In the genomic region with DNA sequence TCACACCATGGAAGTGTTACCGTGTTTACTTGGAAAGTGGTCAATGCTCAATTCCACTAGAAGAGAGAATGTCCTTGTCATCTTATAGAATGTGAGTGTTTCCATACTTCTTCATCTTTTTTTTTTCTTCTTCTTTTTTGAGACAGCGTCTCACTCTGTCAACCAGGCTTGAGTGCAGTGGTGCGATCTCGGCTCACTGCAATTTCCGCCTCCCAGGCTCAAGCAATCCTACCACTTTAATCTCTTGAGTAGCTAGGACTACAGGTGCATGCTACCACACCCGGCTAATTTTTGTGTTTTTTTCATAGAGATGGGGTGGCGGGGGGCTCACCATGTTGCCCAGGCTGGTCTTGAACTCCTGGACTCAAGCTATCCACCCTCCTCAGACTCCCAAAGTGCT, we compare ENCODE assay signal across 24 cellular contexts.
"Had no signal": no experiment of that assay in that cellular context is flagged by ENCODE, and none has a peak within 500 bp of the region (broad histone marks: within the 10 kb centered on the region; RNA-seq: fewer than 3 reads in every experiment).

No MANE protein-coding gene starts in this region.

- H3K9me3 ChIP-seq: body of pancreas, breast epithelium had no signal

- H3K27me3 ChIP-seq: body of pancreas, breast epithelium had no signal

- ATAC-seq: activated CD4-positive, alpha-beta T cell treated with anti-CD3 and anti-CD28 coated beads for 36 hours; activated CD4-positive, CD25-positive, alpha-beta regulatory T cell treated with anti-CD3 and anti-CD28 coated beads, Interleukin-2, amount 50 U/mL, for 24 hours; activated CD8-positive, alpha-beta T cell treated with anti-CD3 and anti-CD28 coated beads, Interleukin-2, amount 10 ng/mL, durations not matched to agents 7 days and 5 days; body of pancreas had no signal

- H3K9me3 Mint-ChIP-seq: activated CD4-positive, alpha-beta T cell treated with anti-CD3 and anti-CD28 coated beads, Interleukin-2, amount 10 ng/mL, durations not matched to agents 7 days and 5 days; activated naive CD4-positive, alpha-beta T cell treated with anti-CD3 and anti-CD28 coated beads, Interleukin-2, amount 50 U/mL, for 24 hours; activated naive CD8-positive, alpha-beta T cell treated with anti-CD3 and anti-CD28 coated beads, Interleukin-2, amount 10 ng/mL, durations not matched to agents 7 days and 5 days; activated T-cell treated with anti-CD3 and anti-CD28 coated beads, Interleukin-2, amount 50 U/mL, for 24 hours; activated T-helper 2 cell treated with anti-CD3 and anti-CD28 coated beads, Interferon-gamma antibody, Interleukin-2, Interleukin-4, amounts not matched to agents 10 μg/mL and 5 μg/mL and 100 μg/mL, durations not matched to agents 14 hours and 24 hours and 36 hours had no signal

- H3K36me3 ChIP-seq: breast epithelium, WERI-Rb-1 had no signal

- H3K4me3 ChIP-seq: body of pancreas, breast epithelium had no signal

- H3K27ac ChIP-seq: body of pancreas, breast epithelium, WERI-Rb-1 had no signal

- DNase-seq: activated CD4-positive, alpha-beta T cell treated with anti-CD3 and anti-CD28 coated beads for 36 hours; activated CD4-positive, alpha-beta T cell treated with anti-CD3 and anti-CD28 coated beads, Interleukin-2, amount 10 ng/mL, durations not matched to agents 7 days and 5 days; activated CD4-positive, alpha-beta T cell treated with anti-CD3 and anti-CD28 coated beads, Interleukin-2, amount 50 U/mL, for 48 hours; activated CD8-positive, alpha-beta T cell treated with anti-CD3 and anti-CD28 coated beads, Interleukin-2, amount 10 ng/mL, durations not matched to agents 7 days and 5 days; activated gamma-delta T cell; activated naive CD4-positive, alpha-beta T cell treated with Interleukin-2 at 50 U/mL for 16 hours; activated naive CD8-positive, alpha-beta T cell treated with anti-CD3 and anti-CD28 coated beads, Interleukin-2, amount 10 ng/mL, durations not matched to agents 7 days and 5 days; activated T-cell treated with anti-CD3 and anti-CD28 coated beads, Interleukin-2, amount 50 U/mL, for 24 hours; body of pancreas; NCI-H1092 treated with DMSO at 0.1 percent for 48 hours; NCI-H1417; NCI-H146; NCI-H1930; NCI-H510A; NCI-H526; NCI-H748 treated with DMSO at 0.1 percent for 48 hours; NK-92 treated with Interleukin-12 subunit alpha and Interleukin-12 subunit beta, amount 100 ng/mL, for 24 hours; Right ventricle myocardium superior; T1000; WERI-Rb-1 had no signal

- H3K4me1 ChIP-seq: body of pancreas, breast epithelium had no signal

- H3K4me3 Mint-ChIP-seq: activated CD4-positive, alpha-beta T cell treated with anti-CD3 and anti-CD28 coated beads for 36 hours; activated CD4-positive, alpha-beta T cell treated with anti-CD3 and anti-CD28 coated beads, Interleukin-2, amount 10 ng/mL, durations not matched to agents 7 days and 5 days; activated CD8-positive, alpha-beta T cell treated with anti-CD3 and anti-CD28 coated beads, Interleukin-2, amount 10 ng/mL, durations not matched to agents 7 days and 5 days; activated naive CD4-positive, alpha-beta T cell treated with anti-CD3 and anti-CD28 coated beads, Interleukin-2, amount 50 U/mL, for 24 hours; activated naive CD8-positive, alpha-beta T cell treated with anti-CD3 and anti-CD28 coated beads, Interleukin-2, amount 10 ng/mL, durations not matched to agents 7 days and 5 days; activated T-cell treated with anti-CD3 and anti-CD28 coated beads, Interleukin-2, amount 50 U/mL, for 24 hours had no signal

- H3K27ac Mint-ChIP-seq: activated CD4-positive, alpha-beta T cell treated with anti-CD3 and anti-CD28 coated beads for 36 hours; activated CD4-positive, alpha-beta T cell treated with anti-CD3 and anti-CD28 coated beads, Interleukin-2, amount 10 ng/mL, durations not matched to agents 7 days and 5 days; activated CD8-positive, alpha-beta T cell treated with anti-CD3 and anti-CD28 coated beads, Interleukin-2, amount 10 ng/mL, durations not matched to agents 7 days and 5 days; activated naive CD4-positive, alpha-beta T cell treated with anti-CD3 and anti-CD28 coated beads, Interleukin-2, amount 50 U/mL, for 24 hours; activated naive CD8-positive, alpha-beta T cell treated with anti-CD3 and anti-CD28 coated beads, Interleukin-2, amount 10 ng/mL, durations not matched to agents 7 days and 5 days; activated T-cell treated with anti-CD3 and anti-CD28 coated beads, Interleukin-2, amount 50 U/mL, for 24 hours; activated T-helper 2 cell treated with anti-CD3 and anti-CD28 coated beads, Interferon-gamma antibody, Interleukin-2, Interleukin-4, amounts not matched to agents 10 μg/mL and 5 μg/mL and 100 μg/mL, durations not matched to agents 14 hours and 24 hours and 36 hours had no signal

- H3K36me3 Mint-ChIP-seq: activated naive CD4-positive, alpha-beta T cell treated with anti-CD3 and anti-CD28 coated beads, Interleukin-2, amount 50 U/mL, for 24 hours; activated naive CD8-positive, alpha-beta T cell treated with anti-CD3 and anti-CD28 coated beads, Interleukin-2, amount 10 ng/mL, durations not matched to agents 7 days and 5 days had no signal
